Comparison of ENCODE assay signal across 8 cellular contexts in the genomic region with DNA sequence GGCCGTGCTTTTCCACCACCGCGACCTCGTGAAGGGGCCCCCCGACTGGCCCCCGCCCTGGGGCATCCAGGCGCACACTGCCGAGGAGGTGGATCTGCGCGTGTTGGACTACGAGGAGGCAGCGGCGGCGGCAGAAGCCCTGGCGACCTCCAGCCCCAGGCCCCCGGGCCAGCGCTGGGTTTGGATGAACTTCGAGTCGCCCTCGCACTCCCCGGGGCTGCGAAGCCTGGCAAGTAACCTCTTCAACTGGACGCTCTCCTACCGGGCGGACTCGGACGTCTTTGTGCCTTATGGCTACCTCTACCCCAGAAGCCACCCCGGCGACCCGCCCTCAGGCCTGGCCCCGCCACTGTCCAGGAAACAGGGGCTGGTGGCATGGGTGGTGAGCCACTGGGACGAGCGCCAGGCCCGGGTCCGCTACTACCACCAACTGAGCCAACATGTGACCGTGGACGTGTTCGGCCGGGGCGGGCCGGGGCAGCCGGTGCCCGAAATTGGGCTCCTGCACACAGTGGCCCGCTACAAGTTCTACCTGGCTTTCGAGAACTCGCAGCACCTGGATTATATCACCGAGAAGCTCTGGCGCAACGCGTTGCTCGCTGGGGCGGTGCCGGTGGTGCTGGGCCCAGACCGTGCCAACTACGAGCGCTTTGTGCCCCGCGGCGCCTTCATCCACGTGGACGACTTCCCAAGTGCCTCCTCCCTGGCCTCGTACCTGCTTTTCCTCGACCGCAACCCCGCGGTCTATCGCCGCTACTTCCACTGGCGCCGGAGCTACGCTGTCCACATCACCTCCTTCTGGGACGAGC. TPM values are rescaled to one million over a fixed set of nuclear protein-coding genes. Genes with fewer than 3 reads are reported as not detected.
DNase-seq lines count a peak whose midpoint lies in the region; ATAC-seq, FAIRE-seq and TF ChIP-seq lines count a peak whose summit lies in the region.

No MANE protein-coding gene starts in this region.

- TF ChIP-seq POLR2A in GM12878 (IDR thresholded peaks at IDR 0.05; ENCODE audit: low read depth, low read length), result no peak

- POLR2A ChIA-PET in GM12878 (lab: Charles Lee), result interaction anchor here (0.8 to 4.6 kb wide), 5 partner anchors 12 to 58 kb away, joined by 3 to 27 read pairs (median 5); no protein-coding TSS in a partner anchor

- H3K36me3 Mint-ChIP-seq in stimulated activated naive CD8-positive, alpha-beta T cell treated with anti-CD3 and anti-CD28 coated beads, Interleukin-15, Interleukin-2, amounts not matched to agents 100 ng/mL and 50 ng/mL, for 24 hours (ENCODE audit: low read depth), result peaks cover 4% of the 10 kb centered on the region

- intact Hi-C loops in GM12878 (cut with micrococcal nuclease; ENCODE audit: unreplicated experiment) (loop anchor here (2.0 kb wide), 1 partner anchor 38 kb away; no protein-coding TSS in a partner anchor), kidney (cut with DNase I) (no loop called here)

- in situ Hi-C loops in GM12878 (cut with MboI), result no loop called here

- H3K27me3 ChIP-seq in GM12878 (replicated peaks in 1 of 2; ENCODE audit: control insufficient read depth in 2 of 2, insufficient read depth in 2 of 2, low read length in 1 of 2), result no peaks in the 10 kb centered on the region

- BruUV-seq in GM12878 (replicated peaks; lab: Mats Ljungman, UMichigan), result no TSS peak

- H3K27ac ChIP-seq in GM12878 (ENCODE audit: control insufficient read depth, insufficient read depth) (no peak overlapping the region), kidney (ENCODE audit: low read depth in 2 of 2, low read length in 2 of 2) (peak overlapping the region in 1 of 2 donors; percentile 5)

- DNase-seq in stimulated activated CD4-positive, alpha-beta T cell treated with anti-CD3 and anti-CD28 coated beads, Interleukin-12 subunit alpha, Interleukin-12 subunit beta, amount 100 ng/mL, for 4 hours, result peak; percentile 1
- no peak for DNase-seq in stimulated activated CD4-positive, alpha-beta T cell treated with anti-CD3 and anti-CD28 coated beads, Interleukin-2, amount 100 ng/mL, for 48 hours
- no peak for DNase-seq in GM12878 (ENCODE audit: low read depth, low spot score)
- DNase-seq in kidney, result peak; percentile 86
- DNase-seq in NCI-H1417 treated with DMSO at 0.1 percent for 48 hours (lab: John Stamatoyannopoulos, UW), result no peak
- no peak for DNase-seq in kidney glomerular epithelial cell (lab: John Stamatoyannopoulos, UW)
- DNase-seq in NCI-H146 (lab: John Stamatoyannopoulos, UW), result no peak

- CTCF ChIA-PET in GM12878 (lab: Yijun Ruan, JAX), result interaction anchor here (0.9 to 4.2 kb wide), 11 partner anchors 10 to 58 kb away, joined by 3 to 36 read pairs (median 5); partner anchors contain the start of gene C11orf97

- peaks cover 35% of the 10 kb centered on the region for H3K4me1 Mint-ChIP-seq in stimulated activated naive CD8-positive, alpha-beta T cell treated with anti-CD3 and anti-CD28 coated beads, Interleukin-15, Interleukin-2, amounts not matched to agents 100 ng/mL and 50 ng/mL, for 24 hours (ENCODE audit: low read depth)

- peak overlapping the region; percentile 77 for H3K4me2 ChIP-seq in GM12878 (ENCODE audit: control insufficient read depth, insufficient read depth)

- RAD21 ChIA-PET in GM12878 (lab: Charles Lee; ENCODE audit: unreplicated experiment), result interaction anchor here (0.9 to 9.3 kb wide), 12 partner anchors 14 to 58 kb away, joined by 3 to 52 read pairs (median 3); no protein-coding TSS in a partner anchor

- SMC1A ChIA-PET in GM12878 (lab: Charles Lee; ENCODE audit: uncharacterized antibody, unreplicated experiment), result interaction anchor here (1.4 to 6.8 kb wide), 4 partner anchors 10 to 58 kb away, joined by 3 to 107 read pairs (median 29); no protein-coding TSS in a partner anchor

- peaks cover 2% of the 10 kb centered on the region for H3K79me2 ChIP-seq in GM12878 (ENCODE audit: control insufficient read depth, insufficient read depth, low read length)

- peak overlapping the region; percentile 78 for H3K4me3 Mint-ChIP-seq in stimulated activated naive CD8-positive, alpha-beta T cell treated with anti-CD3 and anti-CD28 coated beads, Interleukin-15, Interleukin-2, amounts not matched to agents 100 ng/mL and 50 ng/mL, for 24 hours

- no peaks in the 10 kb centered on the region for H3K9me3 Mint-ChIP-seq in stimulated activated naive CD8-positive, alpha-beta T cell treated with anti-CD3 and anti-CD28 coated beads, Interleukin-15, Interleukin-2, amounts not matched to agents 100 ng/mL and 50 ng/mL, for 24 hours

- TF ChIP-seq RAD21 in GM12878 (IDR thresholded peaks at IDR 0.05; ENCODE audit: insufficient read depth, low read depth, low read length), result no peak

- H3K36me3 ChIP-seq in GM12878 (ENCODE audit: control insufficient read depth in 2 of 2, insufficient read depth in 2 of 2, low read length in 1 of 2), result no peaks in the 10 kb centered on the region
- H3K36me3 ChIP-seq in kidney (ENCODE audit: control insufficient read depth in 1 of 2, insufficient read depth in 2 of 2, low read length in 2 of 2), result no peaks in the 10 kb centered on the region

- FAIRE-seq in GM12878 (lab: Jason Lieb, UNC) (no peak), kidney (lab: Jason Lieb, UNC) (no peak)

- TF ChIP-seq CTCF in GM12878 (IDR thresholded peaks at IDR 0.05 in 2 of 3, conservative IDR thresholded peaks at IDR 0.05 in 1 of 3; ENCODE audit: control insufficient read depth in 2 of 3, extremely low read depth in 1 of 3, insufficient read depth in 1 of 3, low read depth in 3 of 3, low read length in 3 of 3) (no peak), kidney (IDR thresholded peaks at IDR 0.05; ENCODE audit: borderline replicate concordance, extremely low read depth, insufficient read depth) (no peak)

- no peaks in the 10 kb centered on the region for H3K9me3 ChIP-seq in GM12878 (replicated peaks; ENCODE audit: control insufficient read depth, insufficient read depth, low read length)
- no peaks in the 10 kb centered on the region for H3K9me3 ChIP-seq in kidney (ENCODE audit: control insufficient read depth in 1 of 2, low read length in 2 of 2)

- H3K4me3 ChIP-seq in GM12878, result peak overlapping the region; percentile 80; the same call in 1 of the 2 replicates
- H3K4me3 ChIP-seq in kidney (ENCODE audit: low read length in 2 of 2), result peak overlapping the region; percentile 65 to 71

- no peaks in the 10 kb centered on the region for H4K20me1 ChIP-seq in GM12878 (ENCODE audit: control insufficient read depth, insufficient read depth)

- H3K9ac ChIP-seq in GM12878 (ENCODE audit: control insufficient read depth, insufficient read depth, low read length), result peak overlapping the region; percentile 85; the same call in 1 of the 2 replicates
- H3K9ac ChIP-seq in kidney (ENCODE audit: low read length in 2 of 2), result no peak overlapping the region

- peak overlapping the region; percentile 96; the same call in 1 of the 2 replicates for H2AFZ ChIP-seq in GM12878 (ENCODE audit: control insufficient read depth, low read depth, low read length)

- H3K27me3 Mint-ChIP-seq in stimulated activated naive CD8-positive, alpha-beta T cell treated with anti-CD3 and anti-CD28 coated beads, Interleukin-15, Interleukin-2, amounts not matched to agents 100 ng/mL and 50 ng/mL, for 24 hours, result no peaks in the 10 kb centered on the region

- no peak for TF ChIP-seq EP300 in GM12878 (IDR thresholded peaks at IDR 0.05; ENCODE audit: borderline replicate concordance in 1 of 2, control insufficient read depth in 1 of 2, low read depth in 2 of 2, low read length in 2 of 2)

- no peaks in the 10 kb centered on the region; the same call in 1 of the 2 replicates for H3K4me1 ChIP-seq in GM12878 (ENCODE audit: control insufficient read depth, insufficient read depth, low read length)
- H3K4me1 ChIP-seq in kidney (ENCODE audit: control insufficient read depth in 1 of 2, insufficient read depth in 1 of 2, low read depth in 1 of 2, low read length in 2 of 2), result peaks cover 0 to 6% of the 10 kb centered on the region in 2 donors

- no peak for ATAC-seq in GM12878

- H3K27ac Mint-ChIP-seq in stimulated activated naive CD8-positive, alpha-beta T cell treated with anti-CD3 and anti-CD28 coated beads, Interleukin-15, Interleukin-2, amounts not matched to agents 100 ng/mL and 50 ng/mL, for 24 hours, result peak overlapping the region; percentile 42

- 97% methylated on average over 63 of the region's 72 CpGs for WGBS in GM12878 (ENCODE audit: insufficient coverage, insufficient replicate concordance, low lambda C conversion rate, missing lambda C conversion rate)

RNA-seq across cellular contexts. Expression of gene FUT4, which starts 1.3 kb away (rescaled TPM):
- 9.3 and 10.0 TPM in 2 replicates for total RNA-seq in GM12878 (2013; cell fraction: nucleolus; rRNA removed)
- 3.6 and 4.1 TPM in 2 replicates for total RNA-seq in GM12878 (2014; rRNA removed)
- 2.1 and 2.2 TPM in 2 replicates for total RNA-seq in GM12878 (2014; rRNA removed; fragmentation: Illumina TruSeq; extraction: Trizol)
- total RNA-seq in GM12878 (2021), result 3.3 and 4.1 TPM in 2 replicates
- polyA plus RNA-seq in GM12878 (2011; ENCODE audit: low read depth), result 0.60 TPM
- 9.1 and 10.4 TPM in 2 replicates for polyA plus RNA-seq in GM12878 (2011; rRNA removed)
- polyA plus RNA-seq in GM12878 (2011; cell fraction: cytosol; rRNA removed), result 6.0 and 6.9 TPM in 2 replicates
- 7.8 and 9.6 TPM in 2 replicates for polyA plus RNA-seq in GM12878 (2011; cell fraction: nucleus; rRNA removed)
- polyA plus RNA-seq in GM12878 (2012), result 0.84 and 1.3 TPM in 2 replicates
- polyA plus RNA-seq in GM12878 (2014; fragmentation: Illumina TruSeq; extraction: Trizol), result 2.4 TPM in 2 replicates
- polyA plus RNA-seq in GM12878 (2014; fragmentation: Nextera tagmentation; extraction: Ambion mirVana), result under 1 TPM; 0.68 TPM
- polyA plus RNA-seq in GM12878 (2014; rRNA removed), result 3.5 and 3.6 TPM in 2 replicates
- polyA plus RNA-seq in GM12878 (2016; fragmentation: Nextera tagmentation; extraction: Ambion mirVana), result 1 to 10 TPM in 1 of 2 experiments, under 1 TPM in 1; 0.76 to 1.4 TPM
- polyA minus RNA-seq in GM12878 (2011; rRNA and poly(A)+ RNA removed), result 10.4 and 11.2 TPM in 2 replicates
- 3.7 and 4.3 TPM in 2 replicates for polyA minus RNA-seq in GM12878 (2011; cell fraction: cytosol; rRNA and poly(A)+ RNA removed)
- 10.3 and 16.1 TPM in 2 replicates for polyA minus RNA-seq in GM12878 (2011; cell fraction: nucleus; rRNA and poly(A)+ RNA removed)
- total RNA-seq in kidney, result 9.5 TPM
- polyA plus RNA-seq in kidney (ENCODE audit: insufficient read depth, low read depth, low replicate concordance), result 1.2 TPM

RNA-seq across cellular contexts. Expression of gene PIWIL4, which starts 22.1 kb away (rescaled TPM):
- 1.0 and 1.9 TPM in 2 replicates for total RNA-seq in GM12878 (2013; cell fraction: nucleolus; rRNA removed)
- 0.23 and 0.60 TPM in 2 replicates for total RNA-seq in GM12878 (2014; rRNA removed)
- 0.37 and 0.67 TPM in 2 replicates for total RNA-seq in GM12878 (2014; rRNA removed; fragmentation: Illumina TruSeq; extraction: Trizol)
- 0.46 and 0.53 TPM in 2 replicates for total RNA-seq in GM12878 (2021)
- polyA plus RNA-seq in GM12878 (2011; ENCODE audit: low read depth), result 0.09 TPM
- 9.5 and 13.3 TPM in 2 replicates for polyA plus RNA-seq in GM12878 (2011; rRNA removed)
- 7.9 and 11.7 TPM in 2 replicates for polyA plus RNA-seq in GM12878 (2011; cell fraction: cytosol; rRNA removed)
- polyA plus RNA-seq in GM12878 (2011; cell fraction: nucleus; rRNA removed), result 10.0 and 12.9 TPM in 2 replicates
- 0.20 and 0.22 TPM in 2 replicates for polyA plus RNA-seq in GM12878 (2012)
- 0.57 and 1.8 TPM in 2 replicates for polyA plus RNA-seq in GM12878 (2014; fragmentation: Illumina TruSeq; extraction: Trizol)
- under 1 TPM; 0.38 to 0.48 TPM for polyA plus RNA-seq in GM12878 (2014; fragmentation: Nextera tagmentation; extraction: Ambion mirVana)
- polyA plus RNA-seq in GM12878 (2014; rRNA removed), result 0.34 and 0.36 TPM in 2 replicates
- under 1 TPM; 0.42 to 0.73 TPM for polyA plus RNA-seq in GM12878 (2016; fragmentation: Nextera tagmentation; extraction: Ambion mirVana)
- polyA minus RNA-seq in GM12878 (2011; rRNA and poly(A)+ RNA removed), result 9.9 and 10.0 TPM in 2 replicates
- polyA minus RNA-seq in GM12878 (2011; cell fraction: cytosol; rRNA and poly(A)+ RNA removed), result 2.6 and 3.9 TPM in 2 replicates
- 5.8 and 6.4 TPM in 2 replicates for polyA minus RNA-seq in GM12878 (2011; cell fraction: nucleus; rRNA and poly(A)+ RNA removed)
- total RNA-seq in kidney, result 6.0 TPM
- 2.6 TPM for polyA plus RNA-seq in kidney (ENCODE audit: insufficient read depth, low read depth, low replicate concordance)

RNA-seq across cellular contexts. Expression of gene C11orf97, which starts 32.8 kb away (rescaled TPM):
- not detected in 2 replicates for total RNA-seq in GM12878 (2013; cell fraction: nucleolus; rRNA removed)
- total RNA-seq in GM12878 (2014; rRNA removed) (not detected in 2 replicates), GM12878 (2014; rRNA removed; fragmentation: Illumina TruSeq; extraction: Trizol) (not detected in 2 replicates), GM12878 (2021) (not detected in 2 replicates), kidney (not detected)
- not detected for polyA plus RNA-seq in GM12878 (2011; ENCODE audit: low read depth)
- polyA plus RNA-seq in GM12878 (2011; rRNA removed) (not detected in 2 replicates), GM12878 (2014; fragmentation: Illumina TruSeq; extraction: Trizol) (not detected in 2 replicates), GM12878 (2014; fragmentation: Nextera tagmentation; extraction: Ambion mirVana) (not detected), GM12878 (2014; rRNA removed) (not detected in 2 replicates), GM12878 (2016; fragmentation: Nextera tagmentation; extraction: Ambion mirVana) (not detected), kidney (ENCODE audit: insufficient read depth, low read depth, low replicate concordance) (1.5 TPM)
- not detected in 2 replicates for polyA plus RNA-seq in GM12878 (2011; cell fraction: cytosol; rRNA removed)
- polyA plus RNA-seq in GM12878 (2011; cell fraction: nucleus; rRNA removed), result not detected in 2 replicates
- not detected in 2 replicates for polyA plus RNA-seq in GM12878 (2012)
- polyA minus RNA-seq in GM12878 (2011; rRNA and poly(A)+ RNA removed), result not detected in 2 replicates
- polyA minus RNA-seq in GM12878 (2011; cell fraction: cytosol; rRNA and poly(A)+ RNA removed), result not detected in 2 replicates
- not detected in 2 replicates for polyA minus RNA-seq in GM12878 (2011; cell fraction: nucleus; rRNA and poly(A)+ RNA removed)

RNA-seq across cellular contexts. Expression of gene ANKRD49, which starts 51.3 kb away (rescaled TPM):
- 38.0 and 40.7 TPM in 2 replicates for total RNA-seq in GM12878 (2013; cell fraction: nucleolus; rRNA removed)
- total RNA-seq in GM12878 (2014; rRNA removed) (19.8 and 25.8 TPM in 2 replicates), GM12878 (2014; rRNA removed; fragmentation: Illumina TruSeq; extraction: Trizol) (38.5 and 39.8 TPM in 2 replicates), GM12878 (2021) (19.2 and 19.8 TPM in 2 replicates), kidney (17.1 TPM)
- polyA plus RNA-seq in GM12878 (2011; ENCODE audit: low read depth), result 16.7 TPM
- polyA plus RNA-seq in GM12878 (2011; rRNA removed) (45.9 and 62.2 TPM in 2 replicates), GM12878 (2014; fragmentation: Illumina TruSeq; extraction: Trizol) (46.6 and 59.9 TPM in 2 replicates), GM12878 (2014; fragmentation: Nextera tagmentation; extraction: Ambion mirVana) (10 to 100 TPM; 33.2 to 37.1 TPM), GM12878 (2014; rRNA removed) (18.4 and 22.3 TPM in 2 replicates), GM12878 (2016; fragmentation: Nextera tagmentation; extraction: Ambion mirVana) (10 to 100 TPM; 31.7 to 34.1 TPM), kidney (ENCODE audit: insufficient read depth, low read depth, low replicate concordance) (12.7 TPM)
- polyA plus RNA-seq in GM12878 (2011; cell fraction: cytosol; rRNA removed), result 13.4 and 15.7 TPM in 2 replicates
- polyA plus RNA-seq in GM12878 (2011; cell fraction: nucleus; rRNA removed), result 30.1 and 42.6 TPM in 2 replicates
- polyA plus RNA-seq in GM12878 (2012), result 22.3 and 23.9 TPM in 2 replicates
- 12.1 and 21.4 TPM in 2 replicates for polyA minus RNA-seq in GM12878 (2011; rRNA and poly(A)+ RNA removed)
- 4.2 and 6.8 TPM in 2 replicates for polyA minus RNA-seq in GM12878 (2011; cell fraction: cytosol; rRNA and poly(A)+ RNA removed)
- polyA minus RNA-seq in GM12878 (2011; cell fraction: nucleus; rRNA and poly(A)+ RNA removed), result 18.0 and 18.5 TPM in 2 replicates

RNA-seq across cellular contexts. Expression of gene MRE11, which starts 51.4 kb away (rescaled TPM):
- total RNA-seq in GM12878 (2013; cell fraction: nucleolus; rRNA removed), result 152 and 163 TPM in 2 replicates
- 20.1 and 20.2 TPM in 2 replicates for total RNA-seq in GM12878 (2014; rRNA removed)
- total RNA-seq in GM12878 (2014; rRNA removed; fragmentation: Illumina TruSeq; extraction: Trizol), result 33.2 and 34.5 TPM in 2 replicates
- 26.1 and 28.6 TPM in 2 replicates for total RNA-seq in GM12878 (2021)
- polyA plus RNA-seq in GM12878 (2011; ENCODE audit: low read depth), result 14.9 TPM
- polyA plus RNA-seq in GM12878 (2011; rRNA removed), result 25.2 and 49.8 TPM in 2 replicates
- 6.5 and 6.6 TPM in 2 replicates for polyA plus RNA-seq in GM12878 (2011; cell fraction: cytosol; rRNA removed)
- 17.9 and 24.4 TPM in 2 replicates for polyA plus RNA-seq in GM12878 (2011; cell fraction: nucleus; rRNA removed)
- polyA plus RNA-seq in GM12878 (2012), result 15.6 and 20.3 TPM in 2 replicates
- 32.5 and 40.5 TPM in 2 replicates for polyA plus RNA-seq in GM12878 (2014; fragmentation: Illumina TruSeq; extraction: Trizol)
- 10 to 100 TPM; 19.3 to 20.5 TPM for polyA plus RNA-seq in GM12878 (2014; fragmentation: Nextera tagmentation; extraction: Ambion mirVana)
- 16.2 and 20.3 TPM in 2 replicates for polyA plus RNA-seq in GM12878 (2014; rRNA removed)
- 10 to 100 TPM; 33.9 to 39.2 TPM for polyA plus RNA-seq in GM12878 (2016; fragmentation: Nextera tagmentation; extraction: Ambion mirVana)
- 15.8 and 26.4 TPM in 2 replicates for polyA minus RNA-seq in GM12878 (2011; rRNA and poly(A)+ RNA removed)
- 7.8 and 9.6 TPM in 2 replicates for polyA minus RNA-seq in GM12878 (2011; cell fraction: cytosol; rRNA and poly(A)+ RNA removed)
- 19.8 and 26.0 TPM in 2 replicates for polyA minus RNA-seq in GM12878 (2011; cell fraction: nucleus; rRNA and poly(A)+ RNA removed)
- total RNA-seq in kidney, result 16.6 TPM
- 3.5 TPM for polyA plus RNA-seq in kidney (ENCODE audit: insufficient read depth, low read depth, low replicate concordance)

Comparison
In these comparisons a context has a peak if more than half of its experiments do, and no peak if none do; other contexts are left out.
1. DNase-seq: peak in stimulated activated CD4-positive, alpha-beta T cell treated with anti-CD3 and anti-CD28 coated beads, Interleukin-12 subunit alpha, Interleukin-12 subunit beta, amount 100 ng/mL, for 4 hours (single experiment) and kidney (single experiment); none in stimulated activated CD4-positive, alpha-beta T cell treated with anti-CD3 and anti-CD28 coated beads, Interleukin-2, amount 100 ng/mL, for 48 hours (0 of 2), GM12878 (single experiment), NCI-H1417 treated with DMSO at 0.1 percent for 48 hours (single experiment), kidney glomerular epithelial cell (single experiment) and NCI-H146 (single experiment).